In genomic region chr9:83959061-83959460, GRCh38 we compare ENCODE assay signal across 12 cellular contexts. TPM values are rescaled to one million over a fixed set of nuclear protein-coding genes. Genes with fewer than 3 reads are reported as not detected.
DNase-seq lines count a peak whose midpoint lies in the region; ATAC-seq and TF ChIP-seq lines count a peak whose summit lies in the region.
"Had no signal": no experiment of that assay in that cellular context is flagged by ENCODE, and none has a peak within 500 bp of the region (broad histone marks: within the 10 kb centered on the region; RNA-seq: fewer than 3 reads in every experiment).

No MANE protein-coding gene starts in this region.

- peaks cover 31% of the 10 kb centered on the region for H3K4me1 Mint-ChIP-seq in HFFc6 (ENCODE audit: low read depth)

- no peak overlapping the region for H3K27ac ChIP-seq in AG04450 (ENCODE audit: low read depth, low read length)
- H3K27ac ChIP-seq: colonic mucosa, Peyer's patch, WERI-Rb-1 had no signal

- no peak for TF ChIP-seq CTCF in AG04450 (IDR thresholded peaks at IDR 0.05; ENCODE audit: low read depth, low read length)
- no peak for TF ChIP-seq CTCF in HFFc6 (IDR thresholded peaks at IDR 0.05)

- no peaks in the 10 kb centered on the region; the same call in 1 of the 2 replicates for H3K36me3 Mint-ChIP-seq in HFFc6 (ENCODE audit: low read depth)

- no peak for ATAC-seq in HG03196 (IDR thresholded peaks at IDR 0.05; ENCODE audit: unreplicated experiment)

- peaks cover 5% of the 10 kb centered on the region for H3K27me3 Mint-ChIP-seq in HFFc6 (ENCODE audit: insufficient read depth)

- H3K4me1 ChIP-seq in adipocyte (ENCODE audit: control insufficient read depth, insufficient read depth, low read length): peaks cover 39% of the 10 kb centered on the region

- no peaks in the 10 kb centered on the region for H3K9me3 Mint-ChIP-seq in HFFc6

- H3K4me3 ChIP-seq in AG04450 (ENCODE audit: low read depth, low read length): no peak overlapping the region
- no peak overlapping the region for H3K4me3 ChIP-seq in adipocyte (ENCODE audit: low read length)
- H3K4me3 ChIP-seq: colonic mucosa, Peyer's patch had no signal

- peak; percentile 64 for DNase-seq in AG04450 (ENCODE audit: low read depth, low spot score)
- peak; percentile 77 for DNase-seq in HFFc6
- peak; percentile 89 for DNase-seq in adipocyte (ENCODE audit: low read depth)
- peak; percentile 74 for DNase-seq in islet precursor cell
- DNase-seq in NCI-H2227 (lab: John Stamatoyannopoulos, UW; ENCODE audit: unreplicated experiment): no peak
- DNase-seq in NOMO-1 treated with DMSO at 0.1 percent for 48 hours (lab: John Stamatoyannopoulos, UW; ENCODE audit: unreplicated experiment): no peak
- DNase-seq in putamen (ENCODE audit: low spot score): no peak
- DNase-seq: colonic mucosa, NCI-H1436 treated with DMSO at 0.1 percent for 48 hours, Peyer's patch, WERI-Rb-1 had no signal

- no peak overlapping the region for H3K4me3 Mint-ChIP-seq in HFFc6

- H3K27me3 ChIP-seq in AG04450 (ENCODE audit: control insufficient read depth, insufficient read depth, low read length) (no peaks in the 10 kb centered on the region), adipocyte (replicated peaks; ENCODE audit: control insufficient read depth, insufficient read depth, low read length) (no peaks in the 10 kb centered on the region)
- H3K27me3 ChIP-seq: colonic mucosa, Peyer's patch had no signal

- no peaks in the 10 kb centered on the region for H3K36me3 ChIP-seq in adipocyte (ENCODE audit: control insufficient read depth, insufficient read depth, low read length, severe bottlenecking)
- H3K36me3 ChIP-seq: colonic mucosa had no signal

- H3K9ac ChIP-seq in adipocyte (ENCODE audit: low read length): no peak overlapping the region

- H3K9me3 ChIP-seq in AG04450 (ENCODE audit: control insufficient read depth, insufficient read depth, low read length) (peaks cover 5% of the 10 kb centered on the region; the same call in 1 of the 2 replicates), adipocyte (ENCODE audit: control insufficient read depth, low read length) (no peaks in the 10 kb centered on the region)
- H3K9me3 ChIP-seq: colonic mucosa, Peyer's patch had no signal

- H3K27ac Mint-ChIP-seq in HFFc6: peak overlapping the region; percentile 43; the same call in 1 of the 2 replicates

- POLR2A ChIA-PET in AG04450 (lab: Yijun Ruan, JAX): interaction anchor here (0.7 to 1.5 kb wide), 2 partner anchors 10 to 21 kb away, joined by 4 to 7 read pairs; partner anchors contain the start of genes HNRNPK and RMI1

- CTCF ChIA-PET in AG04450 (lab: Charles Lee): interaction anchor here (0.6 to 1.5 kb wide), 3 partner anchors 16 to 357 kb away, joined by 3 to 6 read pairs (median 4); no protein-coding TSS in a partner anchor

RNA-seq across cellular contexts. Expression of gene HNRNPK, which starts 21.0 kb away (rescaled TPM):
- polyA plus RNA-seq in AG04450 (2011; rRNA removed): 586 and 673 TPM in 2 replicates
- polyA minus RNA-seq in AG04450 (2011; rRNA and poly(A)+ RNA removed): 569 and 585 TPM in 2 replicates
- 100 to 1,000 TPM; 520 to 678 (median 632) TPM for total RNA-seq in HFFc6 (2021; fragmentation: NEBNext Ultra II Directional; extraction: Animal tissue kit (Norgen Biotek cat#: 25700))

RNA-seq across cellular contexts. Expression of gene RMI1, which starts 21.5 kb away (rescaled TPM):
- polyA plus RNA-seq in AG04450 (2011; rRNA removed): 4.0 and 4.7 TPM in 2 replicates
- 2.3 and 5.4 TPM in 2 replicates for polyA minus RNA-seq in AG04450 (2011; rRNA and poly(A)+ RNA removed)
- total RNA-seq in HFFc6 (2021; fragmentation: NEBNext Ultra II Directional; extraction: Animal tissue kit (Norgen Biotek cat#: 25700)): 10 to 100 TPM in 5 of 6 experiments, 1 to 10 TPM in 1; 8.2 to 13.4 (median 12.2) TPM

RNA-seq across cellular contexts. Expression of gene KIF27, which starts 37.8 kb away (rescaled TPM):
- 1.1 and 2.1 TPM in 2 replicates for polyA plus RNA-seq in AG04450 (2011; rRNA removed)
- polyA minus RNA-seq in AG04450 (2011; rRNA and poly(A)+ RNA removed): 1.4 and 2.2 TPM in 2 replicates
- total RNA-seq in HFFc6 (2021; fragmentation: NEBNext Ultra II Directional; extraction: Animal tissue kit (Norgen Biotek cat#: 25700)): 1 to 10 TPM in 5 of 6 experiments, under 1 TPM in 1; 0.99 to 2.0 (median 1.2) TPM

Comparison
In these comparisons a context has a peak if more than half of its experiments do, and no peak if none do; other contexts are left out.
1. DNase-seq: peak in AG04450 (single experiment), HFFc6 (single experiment), adipocyte (single experiment) and islet precursor cell (single experiment); none in NCI-H2227 (single experiment), NOMO-1 treated with DMSO at 0.1 percent for 48 hours (single experiment) and putamen (single experiment).